In genomic region chr3:132911741-132912415, GRCh38 we compare ENCODE assay signal across 20 cellular contexts.
DNase-seq lines count a peak whose midpoint lies in the region; ATAC-seq and TF ChIP-seq lines count a peak whose summit lies in the region.
"Had no signal": no experiment of that assay in that cellular context is flagged by ENCODE, and none has a peak within 500 bp of the region (broad histone marks: within the 10 kb centered on the region; RNA-seq: fewer than 3 reads in every experiment).

No MANE protein-coding gene starts in this region.

- no peaks in the 10 kb centered on the region for H3K27me3 Mint-ChIP-seq in activated naive CD8-positive, alpha-beta T cell treated with anti-CD3 and anti-CD28 coated beads for 36 hours
- H3K27me3 Mint-ChIP-seq: central memory CD8-positive, alpha-beta T cell had no signal

- H3K27me3 ChIP-seq in uterus, result no peaks in the 10 kb centered on the region
- H3K27me3 ChIP-seq: testis had no signal

- no peak overlapping the region for H3K4me3 Mint-ChIP-seq in activated naive CD8-positive, alpha-beta T cell treated with anti-CD3 and anti-CD28 coated beads for 36 hours
- H3K4me3 Mint-ChIP-seq: central memory CD8-positive, alpha-beta T cell; HFFc6; stimulated activated effector memory CD8-positive, alpha-beta T cell treated with anti-CD3 and anti-CD28 coated beads, Interleukin-12 subunit alpha, Interleukin-12 subunit beta, amount 100 ng/mL, for 72 hours; T-helper 17 cell had no signal

- intact Hi-C loops in uterus (cut with DNase I; ENCODE audit: low total_unique reads) (no loop called here), lower leg skin (cut with DNase I; ENCODE audit: low total_unique reads) (no loop called here)

- 74 to 75% methylated on average over 4 of the region's 4 CpGs for WGBS in lower leg skin, 2 donors

- H3K9me3 Mint-ChIP-seq in activated naive CD8-positive, alpha-beta T cell treated with anti-CD3 and anti-CD28 coated beads for 36 hours, result no peaks in the 10 kb centered on the region

- H3K4me3 ChIP-seq in uterus (no peak overlapping the region), lower leg skin (ENCODE audit: low read depth, poor library complexity, severe bottlenecking) (no peak overlapping the region)
- H3K4me3 ChIP-seq: PC-9, testis had no signal

- no peak for TF ChIP-seq CTCF in uterus (IDR thresholded peaks at IDR 0.05)
- TF ChIP-seq CTCF in lower leg skin (IDR thresholded peaks at IDR 0.05), result no peak

- no peaks in the 10 kb centered on the region for H3K36me3 Mint-ChIP-seq in activated naive CD8-positive, alpha-beta T cell treated with anti-CD3 and anti-CD28 coated beads for 36 hours
- H3K36me3 Mint-ChIP-seq: stimulated activated effector memory CD8-positive, alpha-beta T cell treated with anti-CD3 and anti-CD28 coated beads, Interleukin-12 subunit alpha, Interleukin-12 subunit beta, amount 100 ng/mL, for 72 hours had no signal

- H3K36me3 ChIP-seq in uterus, result no peaks in the 10 kb centered on the region

- no peak for ATAC-seq in HG02870 (IDR thresholded peaks at IDR 0.05; ENCODE audit: unreplicated experiment)
- ATAC-seq: stimulated activated effector memory CD8-positive, alpha-beta T cell treated with anti-CD3 and anti-CD28 coated beads, Interleukin-12 subunit alpha, Interleukin-12 subunit beta, amount 100 ng/mL, for 72 hours; T-helper 17 cell had no signal

- DNase-seq in GM04503 (ENCODE audit: low read depth) (peak; percentile 1), RPMI7951 (ENCODE audit: low read depth) (peak; percentile 2), fibroblast of peridontal ligament (ENCODE audit: extremely low read depth) (peak; percentile 79), renal cortical epithelial cell (ENCODE audit: low read depth) (peak; percentile 13), uterus (no peak), lower leg skin (ENCODE audit: low spot score in 2 of 2) (no peak)
- DNase-seq in activated naive CD8-positive, alpha-beta T cell treated with anti-CD3 and anti-CD28 coated beads for 36 hours, result no peak
- DNase-seq: activated CD4-positive, alpha-beta T cell treated with anti-CD3 and anti-CD28 coated beads, Interleukin-2, amount 50 U/mL, for 48 hours; activated effector memory CD4-positive, alpha-beta T cell treated with anti-CD3 and anti-CD28 coated beads, Interleukin-2, amount 50 U/mL, for 16 hours; erythroblast; HFFc6; IMR-90; MM.1S; NCI-H774; PC-9; T-helper 17 cell; testis had no signal

- no peak overlapping the region for H3K27ac Mint-ChIP-seq in activated naive CD8-positive, alpha-beta T cell treated with anti-CD3 and anti-CD28 coated beads for 36 hours
- H3K27ac Mint-ChIP-seq: HFFc6; stimulated activated effector memory CD8-positive, alpha-beta T cell treated with anti-CD3 and anti-CD28 coated beads, Interleukin-12 subunit alpha, Interleukin-12 subunit beta, amount 100 ng/mL, for 72 hours; T-helper 17 cell had no signal

- peak overlapping the region in 1 of 2 donors; percentile 10 for H3K27ac ChIP-seq in uterus
- H3K27ac ChIP-seq: PC-9, testis had no signal

- no peaks in the 10 kb centered on the region for H3K4me1 Mint-ChIP-seq in activated naive CD8-positive, alpha-beta T cell treated with anti-CD3 and anti-CD28 coated beads for 36 hours
- H3K4me1 Mint-ChIP-seq: central memory CD8-positive, alpha-beta T cell; stimulated activated effector memory CD8-positive, alpha-beta T cell treated with anti-CD3 and anti-CD28 coated beads, Interleukin-12 subunit alpha, Interleukin-12 subunit beta, amount 100 ng/mL, for 72 hours; T-helper 17 cell had no signal

- TF ChIP-seq POLR2A in uterus (IDR thresholded peaks at IDR 0.05) (no peak), lower leg skin (IDR thresholded peaks at IDR 0.05) (no peak)

- no peaks in the 10 kb centered on the region for H3K4me1 ChIP-seq in uterus
- H3K4me1 ChIP-seq: testis had no signal

- no peaks in the 10 kb centered on the region for H3K9me3 ChIP-seq in uterus
- H3K9me3 ChIP-seq: testis had no signal

Comparison
In these comparisons a context has a peak if more than half of its experiments do, and no peak if none do; other contexts are left out.
1. DNase-seq: peak in GM04503 (single experiment), RPMI7951 (single experiment), fibroblast of peridontal ligament (single experiment) and renal cortical epithelial cell (single experiment); none in uterus (0 of 2), lower leg skin (0 of 2) and activated naive CD8-positive, alpha-beta T cell treated with anti-CD3 and anti-CD28 coated beads for 36 hours (single experiment).